ENCODE assay signal across 22 cellular contexts in genomic region chr2:162053808-162054155, GRCh38.
"Had no signal": no experiment of that assay in that cellular context is flagged by ENCODE, and none has a peak within 500 bp of the region (broad histone marks: within the 10 kb centered on the region; RNA-seq: fewer than 3 reads in every experiment).

No MANE protein-coding gene starts in this region.

- H3K27ac ChIP-seq: coronary artery, dorsolateral prefrontal cortex, epithelial cell of prostate, esophagus squamous epithelium, gastrocnemius medialis, heart right ventricle, left lung, lower lobe of right lung had no signal

- DNase-seq: dermis blood vessel endothelial cell; dorsolateral prefrontal cortex; effector CD8-positive, alpha-beta T cell; effector memory CD8-positive, alpha-beta T cell; endodermal cell; erythroblast; esophagus squamous epithelium; foreskin fibroblast; foreskin melanocyte; gastrocnemius medialis; glutamatergic neuron; head of caudate nucleus; heart right ventricle; hippocampal formation; left cardiac atrium; left lung; left ventricle myocardium superior; lower lobe of right lung; mesenchymal stem cell had no signal

- H3K9me3 ChIP-seq: gastrocnemius medialis had no signal

- H3K4me1 Mint-ChIP-seq: endodermal cell, mesothelial cell of epicardium had no signal

- H3K36me3 ChIP-seq: esophagus squamous epithelium, gastrocnemius medialis, heart right ventricle, left lung, lower lobe of right lung had no signal

- H3K27ac Mint-ChIP-seq: effector memory CD8-positive, alpha-beta T cell; endodermal cell; mesothelial cell of epicardium had no signal

- H3K4me3 ChIP-seq: coronary artery, dorsolateral prefrontal cortex, esophagus squamous epithelium, gastrocnemius medialis, heart right ventricle, left lung, lower lobe of right lung had no signal

- H3K4me1 ChIP-seq: gastrocnemius medialis had no signal

- H3K27me3 Mint-ChIP-seq: effector memory CD8-positive, alpha-beta T cell had no signal

- H3K27me3 ChIP-seq: dorsolateral prefrontal cortex, esophagus squamous epithelium, gastrocnemius medialis, heart right ventricle, left lung had no signal

- ATAC-seq: effector memory CD8-positive, alpha-beta T cell; gastrocnemius medialis; left cardiac atrium; left lung; left ventricle myocardium superior; lower lobe of right lung had no signal

- H3K4me3 Mint-ChIP-seq: effector memory CD8-positive, alpha-beta T cell; endodermal cell; mesothelial cell of epicardium had no signal
